ENCODE assay signal across 9 cellular contexts in the genomic region with DNA sequence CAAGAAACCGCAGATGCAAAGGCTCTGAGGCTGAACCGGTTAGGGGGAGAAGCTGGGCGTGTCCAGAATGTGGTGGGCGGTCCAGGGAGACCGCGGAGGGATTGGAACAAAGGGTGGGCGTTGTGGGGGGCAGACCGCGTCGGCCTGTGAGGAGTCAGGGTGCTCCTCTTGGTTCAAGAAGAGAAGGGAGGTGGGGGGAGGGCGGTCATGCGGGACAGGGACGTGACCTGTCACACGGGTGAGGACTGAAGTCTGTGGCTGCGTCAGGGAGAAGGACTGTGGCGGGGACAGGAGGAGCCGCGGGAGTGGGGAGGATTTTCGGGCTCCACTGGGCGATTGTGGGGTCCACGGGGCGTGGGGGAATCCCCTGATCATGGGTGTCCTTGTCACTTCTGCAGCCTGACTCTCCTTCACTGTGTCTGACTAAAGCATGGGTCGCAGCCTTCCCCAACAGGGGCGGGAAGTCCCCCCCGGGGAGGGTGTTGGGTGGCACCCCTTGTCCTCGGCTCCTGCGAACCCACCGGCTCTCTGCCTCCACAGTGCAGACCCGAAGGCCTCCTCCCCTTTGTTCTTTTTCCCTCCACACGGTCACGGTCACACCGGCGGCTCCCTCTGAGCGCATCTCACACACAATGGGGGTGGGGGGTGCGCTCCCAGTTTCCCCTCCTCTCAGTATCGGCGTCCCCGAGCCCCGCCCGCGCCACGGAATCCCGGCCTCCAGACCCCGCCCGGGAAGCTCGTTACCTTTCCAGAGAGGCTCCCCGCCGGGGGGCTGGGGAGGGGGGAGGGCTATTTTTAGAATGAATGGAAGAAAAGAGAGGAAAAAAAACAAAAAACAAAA. TPM values are rescaled to one million over a fixed set of nuclear protein-coding genes. Genes with fewer than 3 reads are reported as not detected.
DNase-seq lines count a peak whose midpoint lies in the region; ATAC-seq and TF ChIP-seq lines count a peak whose summit lies in the region.
"Had no signal": no experiment of that assay in that cellular context is flagged by ENCODE, and none has a peak within 500 bp of the region (broad histone marks: within the 10 kb centered on the region; RNA-seq: fewer than 3 reads in every experiment).

No MANE protein-coding gene starts in this region.

- no peaks in the 10 kb centered on the region for H3K36me3 ChIP-seq in naive thymus-derived CD4-positive, alpha-beta T cell (ENCODE audit: control insufficient read depth in 2 of 3, insufficient read depth in 3 of 3, low read length in 3 of 3)

- no peak overlapping the region for H3K4me3 ChIP-seq in naive thymus-derived CD4-positive, alpha-beta T cell (ENCODE audit: low read length)
- H3K4me3 ChIP-seq: body of pancreas had no signal

- H3K9me3 ChIP-seq in naive thymus-derived CD4-positive, alpha-beta T cell (ENCODE audit: control insufficient read depth in 2 of 3, low read length in 3 of 3) = no peaks in the 10 kb centered on the region
- H3K9me3 ChIP-seq: body of pancreas had no signal

- no peak overlapping the region for H3K27ac ChIP-seq in naive thymus-derived CD4-positive, alpha-beta T cell (ENCODE audit: low read depth, low read length)
- H3K27ac ChIP-seq: body of pancreas had no signal

- ATAC-seq in naive thymus-derived CD4-positive, alpha-beta T cell = peak; percentile 19
- ATAC-seq: body of pancreas had no signal

- no peaks in the 10 kb centered on the region for H3K36me3 Mint-ChIP-seq in naive thymus-derived CD4-positive, alpha-beta T cell

- peak overlapping the region in 6 of 9 donors; percentile 29 to 81 (median 59) for H3K27ac Mint-ChIP-seq in naive thymus-derived CD4-positive, alpha-beta T cell

- CTCF ChIA-PET in naive thymus-derived CD4-positive, alpha-beta T cell (lab: Charles Lee) = no interaction called here
- CTCF ChIA-PET in HEK293T (lab: Yijun Ruan, JAX) = no interaction called here

- peaks cover 38 to 63% (median 46%) of the 10 kb centered on the region in 5 donors for H3K27me3 Mint-ChIP-seq in naive thymus-derived CD4-positive, alpha-beta T cell

- peaks cover 0 to 4% (median 0%) of the 10 kb centered on the region in 11 donors for H3K9me3 Mint-ChIP-seq in naive thymus-derived CD4-positive, alpha-beta T cell

- peak; percentile 32 for DNase-seq in DMS114 treated with DMSO at 0.1 percent for 48 hours (lab: John Stamatoyannopoulos, UW; ENCODE audit: unreplicated experiment)
- DNase-seq in NCI-H1092 (lab: John Stamatoyannopoulos, UW) = peak; percentile 77
- peak; percentile 51 for DNase-seq in activated gamma-delta T cell treated with anti-CD3 and anti-CD28 coated beads, Interleukin-2, amount 50 U/mL, for 16 hours (ENCODE audit: low read depth)
- DNase-seq in naive thymus-derived CD4-positive, alpha-beta T cell = peak in 5 of 9 donors; percentile 22 to 60 (median 35)
- DNase-seq in NCI-H2029 (lab: John Stamatoyannopoulos, UW) = no peak
- no peak for DNase-seq in HEK293T (ENCODE audit: extremely low spot score)
- no peak for DNase-seq in AG08396 (ENCODE audit: low spot score)
- DNase-seq in ureter (ENCODE audit: low spot score) = no peak
- DNase-seq: body of pancreas had no signal

- POLR2A ChIA-PET in naive thymus-derived CD4-positive, alpha-beta T cell (lab: Charles Lee) = interaction anchor here (0.5 to 2.4 kb wide), 3 partner anchors 51 to 1408 kb away, joined by 3 to 9 read pairs (median 3); no protein-coding TSS in a partner anchor
- POLR2A ChIA-PET in HEK293T (lab: Yijun Ruan, JAX) = interaction anchor here (1.0 to 1.6 kb wide), 2 partner anchors 18 kb away, joined by 3 to 5 read pairs; a partner anchor contains a TSS

- peaks cover 37 to 53% of the 10 kb centered on the region in 2 donors for H3K4me1 ChIP-seq in naive thymus-derived CD4-positive, alpha-beta T cell (ENCODE audit: control insufficient read depth in 2 of 2, insufficient read depth in 2 of 2, low read length in 2 of 2)

- intact Hi-C loops in naive thymus-derived CD4-positive, alpha-beta T cell (cut with micrococcal nuclease) = no loop called here

- peaks cover 22 to 61% (median 42%) of the 10 kb centered on the region in 7 donors for H3K4me1 Mint-ChIP-seq in naive thymus-derived CD4-positive, alpha-beta T cell

- peak overlapping the region; percentile 52 to 88 (median 76) for H3K4me3 Mint-ChIP-seq in naive thymus-derived CD4-positive, alpha-beta T cell

- H3K27me3 ChIP-seq in naive thymus-derived CD4-positive, alpha-beta T cell (ENCODE audit: control insufficient read depth in 2 of 2, insufficient read depth in 2 of 2, low read length in 2 of 2) = peaks cover 23 to 38% of the 10 kb centered on the region in 2 donors

TF ChIP-seq in HEK293T, 16 proteins besides CTCF, POLR2A, EP300 and RAD21:
- TF ChIP-seq BHLHE40 (IDR thresholded peaks at IDR 0.05; ENCODE audit: borderline replicate concordance) (no peak), FOXM1 (IDR thresholded peaks at IDR 0.05; ENCODE audit: borderline replicate concordance) (no peak), L3MBTL2 (conservative IDR thresholded peaks at IDR 0.05) (no peak), HDGF (IDR thresholded peaks at IDR 0.05; ENCODE audit: borderline replicate concordance) (no peak), FOXA1 (IDR thresholded peaks at IDR 0.05) (no peak), ELF4 (IDR thresholded peaks at IDR 0.05) (no peak), FOXK2 (IDR thresholded peaks at IDR 0.05) (no peak), ZNF384 (IDR thresholded peaks at IDR 0.05) (no peak)
- TF ChIP-seq, protein P1, sequence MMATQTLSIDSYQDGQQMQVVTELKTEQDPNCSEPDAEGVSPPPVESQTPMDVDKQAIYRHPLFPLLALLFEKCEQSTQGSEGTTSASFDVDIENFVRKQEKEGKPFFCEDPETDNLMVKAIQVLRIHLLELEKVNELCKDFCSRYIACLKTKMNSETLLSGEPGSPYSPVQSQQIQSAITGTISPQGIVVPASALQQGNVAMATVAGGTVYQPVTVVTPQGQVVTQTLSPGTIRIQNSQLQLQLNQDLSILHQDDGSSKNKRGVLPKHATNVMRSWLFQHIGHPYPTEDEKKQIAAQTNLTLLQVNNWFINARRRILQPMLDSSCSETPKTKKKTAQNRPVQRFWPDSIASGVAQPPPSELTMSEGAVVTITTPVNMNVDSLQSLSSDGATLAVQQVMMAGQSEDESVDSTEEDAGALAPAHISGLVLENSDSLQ (IDR thresholded peaks at IDR 0.05) = no peak

RNA-seq across cellular contexts. Expression of a gene that starts 16.4 kb away (rescaled TPM):
- total RNA-seq in naive thymus-derived CD4-positive, alpha-beta T cell = under 1 TPM in 1 of 5 experiments, not detected in 4; 0.05 TPM
- not detected for polyA plus RNA-seq in naive thymus-derived CD4-positive, alpha-beta T cell
- total RNA-seq in ureter = 0.34 TPM
- total RNA-seq: body of pancreas had no signal

RNA-seq across cellular contexts. Expression of a gene that starts 17.7 kb away (rescaled TPM):
- 10 to 100 TPM; 28.7 to 60.5 (median 32.6) TPM for total RNA-seq in naive thymus-derived CD4-positive, alpha-beta T cell
- polyA plus RNA-seq in naive thymus-derived CD4-positive, alpha-beta T cell = 10 to 100 TPM; 31.1 to 63.8 TPM
- total RNA-seq in ureter = 43.6 TPM

RNA-seq across cellular contexts. Expression of a gene that starts 57.4 kb away (rescaled TPM):
- total RNA-seq in naive thymus-derived CD4-positive, alpha-beta T cell = 100 to 1,000 TPM in 4 of 5 experiments, 10 to 100 TPM in 1; 77.2 to 237 (median 152) TPM
- polyA plus RNA-seq in naive thymus-derived CD4-positive, alpha-beta T cell = 10 to 100 TPM; 31.8 to 60.1 TPM
- total RNA-seq in ureter = 32.9 TPM

Comparison
In these comparisons a context has a peak if more than half of its experiments do, and no peak if none do; other contexts are left out.
1. DNase-seq: peak in DMS114 treated with DMSO at 0.1 percent for 48 hours (single experiment), NCI-H1092 (single experiment), activated gamma-delta T cell treated with anti-CD3 and anti-CD28 coated beads, Interleukin-2, amount 50 U/mL, for 16 hours (single experiment) and naive thymus-derived CD4-positive, alpha-beta T cell (5 of 9); none in NCI-H2029 (single experiment), HEK293T (single experiment), AG08396 (single experiment) and ureter (single experiment).